In genomic region chr4:89298788-89299152, GRCh38 we compare ENCODE assay signal across 9 cellular contexts. TPM values are rescaled to one million over a fixed set of nuclear protein-coding genes. Genes with fewer than 3 reads are reported as not detected.
DNase-seq lines count a peak whose midpoint lies in the region; ATAC-seq and TF ChIP-seq lines count a peak whose summit lies in the region.
"Had no signal": no experiment of that assay in that cellular context is flagged by ENCODE, and none has a peak within 500 bp of the region (broad histone marks: within the 10 kb centered on the region; RNA-seq: fewer than 3 reads in every experiment).

No MANE protein-coding gene starts in this region.

- CTCF ChIA-PET in CD8-positive, alpha-beta T cell (lab: Charles Lee) = interaction anchor here (1.3 to 6.7 kb wide), 6 partner anchors 9 to 73 kb away, joined by 4 to 37 read pairs (median 9); partner anchors contain the start of gene GPRIN3

- H3K4me2 ChIP-seq in Karpas-422 (ENCODE audit: low read depth, low read length, poor library complexity, severe bottlenecking) = peak overlapping the region; percentile 66

- peak overlapping the region; percentile 45 for H3K4me3 ChIP-seq in CD8-positive, alpha-beta T cell (ENCODE audit: low read depth, low read length)
- peak overlapping the region; percentile 46 for H3K4me3 ChIP-seq in Karpas-422 (ENCODE audit: low read length)
- peak overlapping the region; percentile 41 for H3K4me3 ChIP-seq in lower lobe of right lung

- H3K36me3 ChIP-seq in CD8-positive, alpha-beta T cell (ENCODE audit: insufficient read depth, low read length) = no peaks in the 10 kb centered on the region
- no peaks in the 10 kb centered on the region for H3K36me3 ChIP-seq in Karpas-422 (ENCODE audit: insufficient read depth, low read length)
- H3K36me3 ChIP-seq in lower lobe of right lung = no peaks in the 10 kb centered on the region

- H3K36me3 Mint-ChIP-seq in CD8-positive, alpha-beta T cell = peaks cover 4% of the 10 kb centered on the region
- H3K36me3 Mint-ChIP-seq in activated naive CD8-positive, alpha-beta T cell treated with anti-CD3 and anti-CD28 coated beads, Interleukin-2, amount 50 U/mL, for 24 hours (ENCODE audit: low read depth) = no peaks in the 10 kb centered on the region

- H3K27ac ChIP-seq in CD8-positive, alpha-beta T cell (ENCODE audit: low read depth, low read length) = peak overlapping the region; percentile 43
- H3K27ac ChIP-seq in Karpas-422 (ENCODE audit: low read length) (peak overlapping the region; percentile 85), lower lobe of right lung (peak overlapping the region; percentile 61)

- ATAC-seq in CD8-positive, alpha-beta T cell = peak; percentile 30
- no peak for ATAC-seq in activated naive CD8-positive, alpha-beta T cell treated with anti-CD3 and anti-CD28 coated beads, Interleukin-2, amount 50 U/mL, for 24 hours
- peak; percentile 37 to 56 for ATAC-seq in lower lobe of right lung
- ATAC-seq in GM21825 (IDR thresholded peaks at IDR 0.05; ENCODE audit: unreplicated experiment) = no peak
- no peak for ATAC-seq in HG02798 (IDR thresholded peaks at IDR 0.05; ENCODE audit: poor library complexity, unreplicated experiment)
- no peak for ATAC-seq in GM19035 (IDR thresholded peaks at IDR 0.05; ENCODE audit: unreplicated experiment)
- ATAC-seq: HCT116 had no signal

- H3K79me2 ChIP-seq in Karpas-422 (ENCODE audit: low read length) = no peaks in the 10 kb centered on the region

- DNase-seq in CD8-positive, alpha-beta T cell = peak in 1 of 7 experiments; percentile 18
- DNase-seq in Karpas-422 = peak; percentile 90
- no peak for DNase-seq in activated naive CD8-positive, alpha-beta T cell treated with anti-CD3 and anti-CD28 coated beads, Interleukin-2, amount 50 U/mL, for 24 hours
- no peak for DNase-seq in lower lobe of right lung
- DNase-seq in UCSD-AML1 (lab: John Stamatoyannopoulos, UW; ENCODE audit: unreplicated experiment) = no peak

- H3K27me3 ChIP-seq in CD8-positive, alpha-beta T cell (ENCODE audit: insufficient read depth, low read length) = no peaks in the 10 kb centered on the region
- H3K27me3 ChIP-seq in Karpas-422 (ENCODE audit: low read length) = no peaks in the 10 kb centered on the region
- no peaks in the 10 kb centered on the region for H3K27me3 ChIP-seq in lower lobe of right lung (ENCODE audit: low read depth)

- peak overlapping the region; percentile 90 for H3K4me3 Mint-ChIP-seq in CD8-positive, alpha-beta T cell
- peak overlapping the region; percentile 84 for H3K4me3 Mint-ChIP-seq in activated naive CD8-positive, alpha-beta T cell treated with anti-CD3 and anti-CD28 coated beads, Interleukin-2, amount 50 U/mL, for 24 hours

- H3K4me1 Mint-ChIP-seq in CD8-positive, alpha-beta T cell (ENCODE audit: low read depth) = peaks cover 84% of the 10 kb centered on the region
- H3K4me1 Mint-ChIP-seq in activated naive CD8-positive, alpha-beta T cell treated with anti-CD3 and anti-CD28 coated beads, Interleukin-2, amount 50 U/mL, for 24 hours = peaks cover 92% of the 10 kb centered on the region

- H2AFZ ChIP-seq in Karpas-422 (ENCODE audit: low read length) = no peak overlapping the region

- no peaks in the 10 kb centered on the region for H4K20me1 ChIP-seq in Karpas-422 (ENCODE audit: insufficient read depth, low read depth, low read length)

- intact Hi-C loops in CD8-positive, alpha-beta T cell (cut with DNase I, micrococcal nuclease) = loop anchor here in 1 of 2 experiments (1.0 to 5.0 kb wide), 4 partner anchors 9 to 706 kb away; partner anchors contain the start of genes GPRIN3, HERC3 and TIGD2
- intact Hi-C loops in lower lobe of right lung (cut with DNase I) = no loop called here

- peak overlapping the region; percentile 97 for H3K27ac Mint-ChIP-seq in CD8-positive, alpha-beta T cell
- peak overlapping the region; percentile 95 for H3K27ac Mint-ChIP-seq in activated naive CD8-positive, alpha-beta T cell treated with anti-CD3 and anti-CD28 coated beads, Interleukin-2, amount 50 U/mL, for 24 hours

- no peaks in the 10 kb centered on the region for H3K9me3 Mint-ChIP-seq in CD8-positive, alpha-beta T cell
- H3K9me3 Mint-ChIP-seq in activated naive CD8-positive, alpha-beta T cell treated with anti-CD3 and anti-CD28 coated beads, Interleukin-2, amount 50 U/mL, for 24 hours = no peaks in the 10 kb centered on the region

- no peaks in the 10 kb centered on the region for H3K27me3 Mint-ChIP-seq in CD8-positive, alpha-beta T cell (ENCODE audit: low read depth)
- no peaks in the 10 kb centered on the region for H3K27me3 Mint-ChIP-seq in activated naive CD8-positive, alpha-beta T cell treated with anti-CD3 and anti-CD28 coated beads, Interleukin-2, amount 50 U/mL, for 24 hours

- H3K9me3 ChIP-seq in CD8-positive, alpha-beta T cell (ENCODE audit: low read length) = no peaks in the 10 kb centered on the region
- H3K9me3 ChIP-seq in Karpas-422 (ENCODE audit: low read length) = no peaks in the 10 kb centered on the region
- no peaks in the 10 kb centered on the region for H3K9me3 ChIP-seq in lower lobe of right lung

- H3K9me2 ChIP-seq in Karpas-422 (replicated peaks; ENCODE audit: insufficient read depth, low read length) = no peaks in the 10 kb centered on the region; the same call in 1 of the 2 replicates

- H3K9ac ChIP-seq in Karpas-422 (ENCODE audit: low read length) = no peak overlapping the region

- POLR2A ChIA-PET in CD8-positive, alpha-beta T cell (lab: Charles Lee) = interaction anchor here (1.2 to 3.3 kb wide), 6 partner anchors 9 to 136 kb away, joined by 3 to 19 read pairs (median 8); partner anchors contain the start of gene GPRIN3

- no peak for TF ChIP-seq CTCF in CD8-positive, alpha-beta T cell (IDR thresholded peaks at IDR 0.05)
- no peak for TF ChIP-seq CTCF in lower lobe of right lung (IDR thresholded peaks at IDR 0.05)

- H3K4me1 ChIP-seq in CD8-positive, alpha-beta T cell (ENCODE audit: insufficient read depth, low read length) = peaks cover 83% of the 10 kb centered on the region
- H3K4me1 ChIP-seq in Karpas-422 (ENCODE audit: low read length) (peaks cover 87% of the 10 kb centered on the region), lower lobe of right lung (peaks cover 64% of the 10 kb centered on the region)

RNA-seq across cellular contexts. Expression of gene GPRIN3, which starts 8.8 kb away (rescaled TPM):
- total RNA-seq in CD8-positive, alpha-beta T cell = 10 to 100 TPM; 32.1 to 34.4 TPM
- 0.40 and 0.63 TPM in 2 replicates for total RNA-seq in Karpas-422 (2014; rRNA removed; shearing (Covaris generic); ENCODE audit: low replicate concordance)
- total RNA-seq in lower lobe of right lung = 34.2 TPM

Comparison
In these comparisons a context has a peak if more than half of its experiments do, and no peak if none do; other contexts are left out.
1. ATAC-seq: peak in CD8-positive, alpha-beta T cell (single experiment) and lower lobe of right lung (2 of 2); none in activated naive CD8-positive, alpha-beta T cell treated with anti-CD3 and anti-CD28 coated beads, Interleukin-2, amount 50 U/mL, for 24 hours (single experiment), GM21825 (single experiment), HG02798 (single experiment) and GM19035 (single experiment).
2. RNA of gene GPRIN3, which starts 8.8 kb away (total RNA-seq): 32.1 to 34.4 TPM in CD8-positive, alpha-beta T cell and 34.2 TPM in lower lobe of right lung (single experiment); 0.40 to 0.63 TPM in Karpas-422; every median in the first group is over 10 times any median in the second.
3. Peak in every context shown above with its lines, with median percentiles within 50 percentile points of each other: H3K27ac ChIP-seq and H3K4me3 ChIP-seq.